Comparison of ENCODE assay signal across 1 cellular context in genomic region chr12:25352078-25352918, GRCh38.
TF ChIP-seq lines count a peak whose summit lies in the region.

No MANE protein-coding gene starts in this region.

TF ChIP-seq in GM23338, 12 proteins besides CTCF, POLR2A, EP300 and RAD21 (continued from another document):
- TF ChIP-seq, protein P1, sequence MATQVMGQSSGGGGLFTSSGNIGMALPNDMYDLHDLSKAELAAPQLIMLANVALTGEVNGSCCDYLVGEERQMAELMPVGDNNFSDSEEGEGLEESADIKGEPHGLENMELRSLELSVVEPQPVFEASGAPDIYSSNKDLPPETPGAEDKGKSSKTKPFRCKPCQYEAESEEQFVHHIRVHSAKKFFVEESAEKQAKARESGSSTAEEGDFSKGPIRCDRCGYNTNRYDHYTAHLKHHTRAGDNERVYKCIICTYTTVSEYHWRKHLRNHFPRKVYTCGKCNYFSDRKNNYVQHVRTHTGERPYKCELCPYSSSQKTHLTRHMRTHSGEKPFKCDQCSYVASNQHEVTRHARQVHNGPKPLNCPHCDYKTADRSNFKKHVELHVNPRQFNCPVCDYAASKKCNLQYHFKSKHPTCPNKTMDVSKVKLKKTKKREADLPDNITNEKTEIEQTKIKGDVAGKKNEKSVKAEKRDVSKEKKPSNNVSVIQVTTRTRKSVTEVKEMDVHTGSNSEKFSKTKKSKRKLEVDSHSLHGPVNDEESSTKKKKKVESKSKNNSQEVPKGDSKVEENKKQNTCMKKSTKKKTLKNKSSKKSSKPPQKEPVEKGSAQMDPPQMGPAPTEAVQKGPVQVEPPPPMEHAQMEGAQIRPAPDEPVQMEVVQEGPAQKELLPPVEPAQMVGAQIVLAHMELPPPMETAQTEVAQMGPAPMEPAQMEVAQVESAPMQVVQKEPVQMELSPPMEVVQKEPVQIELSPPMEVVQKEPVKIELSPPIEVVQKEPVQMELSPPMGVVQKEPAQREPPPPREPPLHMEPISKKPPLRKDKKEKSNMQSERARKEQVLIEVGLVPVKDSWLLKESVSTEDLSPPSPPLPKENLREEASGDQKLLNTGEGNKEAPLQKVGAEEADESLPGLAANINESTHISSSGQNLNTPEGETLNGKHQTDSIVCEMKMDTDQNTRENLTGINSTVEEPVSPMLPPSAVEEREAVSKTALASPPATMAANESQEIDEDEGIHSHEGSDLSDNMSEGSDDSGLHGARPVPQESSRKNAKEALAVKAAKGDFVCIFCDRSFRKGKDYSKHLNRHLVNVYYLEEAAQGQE (IDR thresholded peaks at IDR 0.05; ENCODE audit: unreplicated experiment): no peak
- TF ChIP-seq, protein P2, sequence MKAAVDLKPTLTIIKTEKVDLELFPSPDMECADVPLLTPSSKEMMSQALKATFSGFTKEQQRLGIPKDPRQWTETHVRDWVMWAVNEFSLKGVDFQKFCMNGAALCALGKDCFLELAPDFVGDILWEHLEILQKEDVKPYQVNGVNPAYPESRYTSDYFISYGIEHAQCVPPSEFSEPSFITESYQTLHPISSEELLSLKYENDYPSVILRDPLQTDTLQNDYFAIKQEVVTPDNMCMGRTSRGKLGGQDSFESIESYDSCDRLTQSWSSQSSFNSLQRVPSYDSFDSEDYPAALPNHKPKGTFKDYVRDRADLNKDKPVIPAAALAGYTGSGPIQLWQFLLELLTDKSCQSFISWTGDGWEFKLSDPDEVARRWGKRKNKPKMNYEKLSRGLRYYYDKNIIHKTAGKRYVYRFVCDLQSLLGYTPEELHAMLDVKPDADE (IDR thresholded peaks at IDR 0.05): no peak
- no peak for TF ChIP-seq CREB1 (CRISPR knock-in tag; IDR thresholded peaks at IDR 0.05; ENCODE audit: low read depth)
